ENCODE assay signal across 17 cellular contexts in genomic region chr7:33195264-33195663, GRCh38.
A peak's percentile ranks its signal among the peaks of the same experiment; 100 is the strongest.
DNase-seq lines count a peak whose midpoint lies in the region; ATAC-seq, FAIRE-seq and TF ChIP-seq lines count a peak whose summit lies in the region.
"Had no signal": no experiment of that assay in that cellular context is flagged by ENCODE, and none has a peak within 500 bp of the region (broad histone marks: within the 10 kb centered on the region; RNA-seq: fewer than 3 reads in every experiment).

No MANE protein-coding gene starts in this region.

- DNase-seq in A549 (ENCODE audit: low read depth in 1 of 2, low spot score in 1 of 2) (peak in 1 of 2 experiments; percentile 21), HFFc6 (peak; percentile 56), amniotic epithelial cell (ENCODE audit: low read depth) (peak; percentile 91), foreskin keratinocyte (peak; percentile 17 to 33), GM12891 (ENCODE audit: insufficient read length, low spot score) (no peak), thyroid gland (no peak), NCI-H2081 (lab: John Stamatoyannopoulos, UW) (no peak)
- DNase-seq: activated CD8-positive, alpha-beta T cell treated with anti-CD3 and anti-CD28 coated beads, Interleukin-2, amount 10 ng/mL, durations not matched to agents 7 days and 5 days; activated naive CD4-positive, alpha-beta T cell treated with anti-CD3 and anti-CD28 coated beads, Interleukin-2, amount 10 ng/mL, durations not matched to agents 7 days and 5 days; DMS79; Karpas-422; NCI-H510A; Right ventricle myocardium superior had no signal

- CTCF ChIA-PET in A549 (lab: Yijun Ruan, JAX): interaction anchor here (0.6 to 1.9 kb wide), 4 partner anchors 9 to 700 kb away, joined by 3 to 4 read pairs (median 4); no protein-coding TSS in a partner anchor

- no peaks in the 10 kb centered on the region for H3K9me3 Mint-ChIP-seq in HFFc6
- H3K9me3 Mint-ChIP-seq: activated naive CD4-positive, alpha-beta T cell treated with anti-CD3 and anti-CD28 coated beads, Interleukin-2, amount 10 ng/mL, durations not matched to agents 7 days and 5 days had no signal

- H3K27ac Mint-ChIP-seq in HFFc6: no peak overlapping the region
- H3K27ac Mint-ChIP-seq: activated CD8-positive, alpha-beta T cell treated with anti-CD3 and anti-CD28 coated beads, Interleukin-2, amount 10 ng/mL, durations not matched to agents 7 days and 5 days; activated naive CD4-positive, alpha-beta T cell treated with anti-CD3 and anti-CD28 coated beads, Interleukin-2, amount 10 ng/mL, durations not matched to agents 7 days and 5 days; B cell had no signal

- TF ChIP-seq POLR2A in A549 (IDR thresholded peaks at IDR 0.05; ENCODE audit: low read length): no peak
- TF ChIP-seq POLR2A in GM12891 (IDR thresholded peaks at IDR 0.05; ENCODE audit: low read depth, low read length): no peak
- no peak for TF ChIP-seq POLR2A in thyroid gland (IDR thresholded peaks at IDR 0.05)

- no peaks in the 10 kb centered on the region for H3K27me3 Mint-ChIP-seq in HFFc6 (ENCODE audit: insufficient read depth)
- H3K27me3 Mint-ChIP-seq: activated naive CD4-positive, alpha-beta T cell treated with anti-CD3 and anti-CD28 coated beads, Interleukin-2, amount 10 ng/mL, durations not matched to agents 7 days and 5 days; B cell had no signal

- intact Hi-C loops in thyroid gland (cut with DNase I): no loop called here

- POLR2A ChIA-PET in A549 (lab: Yijun Ruan, JAX): no interaction called here

- TF ChIP-seq RAD21 in A549 (conservative IDR thresholded peaks at IDR 0.05 in 1 of 2, IDR thresholded peaks at IDR 0.05 in 1 of 2): no peak

- H3K36me3 ChIP-seq in thyroid gland: no peaks in the 10 kb centered on the region
- H3K36me3 ChIP-seq: neutrophil had no signal

- H3K27ac ChIP-seq in A549 (no peak overlapping the region), foreskin keratinocyte (no peak overlapping the region), thyroid gland (no peak overlapping the region)
- H3K27ac ChIP-seq: neutrophil had no signal

- no peak overlapping the region for H3K4me3 Mint-ChIP-seq in HFFc6
- H3K4me3 Mint-ChIP-seq: activated CD8-positive, alpha-beta T cell treated with anti-CD3 and anti-CD28 coated beads, Interleukin-2, amount 10 ng/mL, durations not matched to agents 7 days and 5 days; activated naive CD4-positive, alpha-beta T cell treated with anti-CD3 and anti-CD28 coated beads, Interleukin-2, amount 10 ng/mL, durations not matched to agents 7 days and 5 days; B cell had no signal

- peaks cover 26% of the 10 kb centered on the region for H3K4me1 Mint-ChIP-seq in HFFc6 (ENCODE audit: low read depth)

- H3K4me2 ChIP-seq in A549: no peak overlapping the region

- H3K27me3 ChIP-seq in foreskin keratinocyte (no peaks in the 10 kb centered on the region), thyroid gland (no peaks in the 10 kb centered on the region)
- H3K27me3 ChIP-seq: neutrophil had no signal

- H3K36me3 Mint-ChIP-seq in HFFc6 (ENCODE audit: low read depth): no peaks in the 10 kb centered on the region
- H3K36me3 Mint-ChIP-seq: activated naive CD4-positive, alpha-beta T cell treated with anti-CD3 and anti-CD28 coated beads, Interleukin-2, amount 10 ng/mL, durations not matched to agents 7 days and 5 days had no signal

- H3K4me3 ChIP-seq in A549 (no peak overlapping the region), thyroid gland (replicated peaks in 1 of 3) (no peak overlapping the region)

- no peaks in the 10 kb centered on the region for H3K4me1 ChIP-seq in A549
- no peaks in the 10 kb centered on the region for H3K4me1 ChIP-seq in foreskin keratinocyte
- peaks cover 23 to 36% of the 10 kb centered on the region in 2 donors for H3K4me1 ChIP-seq in thyroid gland

- no peaks in the 10 kb centered on the region for H3K9me3 ChIP-seq in A549
- no peaks in the 10 kb centered on the region for H3K9me3 ChIP-seq in thyroid gland
- H3K9me3 ChIP-seq: neutrophil had no signal

- no peak for TF ChIP-seq CTCF in A549 (IDR thresholded peaks at IDR 0.05)
- no peak for TF ChIP-seq CTCF in HFFc6 (IDR thresholded peaks at IDR 0.05)
- TF ChIP-seq CTCF in foreskin keratinocyte (conservative IDR thresholded peaks at IDR 0.05): no peak
- no peak for TF ChIP-seq CTCF in thyroid gland (IDR thresholded peaks at IDR 0.05)

- ATAC-seq in A549 (0 out of 6 replicates have a peak, but pooled peaks have one; percentile 42 to 59), foreskin keratinocyte (peak; percentile 70), GM18517 (IDR thresholded peaks at IDR 0.05; ENCODE audit: unreplicated experiment) (no peak)
- ATAC-seq: activated CD8-positive, alpha-beta T cell treated with anti-CD3 and anti-CD28 coated beads, Interleukin-2, amount 10 ng/mL, durations not matched to agents 7 days and 5 days had no signal

- FAIRE-seq in A549 (lab: Jason Lieb, UNC) (no peak), GM12891 (lab: Jason Lieb, UNC) (no peak)
- FAIRE-seq: urothelium cell line had no signal

- WGBS in A549 (ENCODE audit: missing lambda C conversion rate): 50% methylated on average over 2 of the region's 2 CpGs
- 85 to 86% methylated on average over 2 of the region's 2 CpGs for WGBS in thyroid gland, 2 donors

- no peak for TF ChIP-seq EP300 in A549 (IDR thresholded peaks at IDR 0.05)

TF ChIP-seq in A549, 52 proteins besides CTCF, POLR2A, EP300 and RAD21:
- TF ChIP-seq HES2 (IDR thresholded peaks at IDR 0.05): 0 out of 2 replicates have a peak, but pooled peaks have one; percentile 12
- TF ChIP-seq CEBPB (IDR thresholded peaks at IDR 0.05): peak; percentile 52 to 66
- TF ChIP-seq KDM5A (IDR thresholded peaks at IDR 0.05): no peak
TF ChIP-seq in A549: peak in this region for 2.

TF ChIP-seq in GM12891, 5 proteins besides CTCF, POLR2A, EP300 and RAD21:
- TF ChIP-seq PAX5 (IDR thresholded peaks at IDR 0.05; ENCODE audit: insufficient read depth, low read length, severe bottlenecking): no peak
- no peak for TF ChIP-seq POLR2AphosphoS5 (IDR thresholded peaks at IDR 0.05; ENCODE audit: low read depth, low read length)

Comparison
In these comparisons a context has a peak if more than half of its experiments do, and no peak if none do; other contexts are left out.
1. DNase-seq: peak in HFFc6 (single experiment), amniotic epithelial cell (single experiment) and foreskin keratinocyte (2 of 2); none in GM12891 (single experiment), thyroid gland (0 of 2) and NCI-H2081 (0 of 2).